8 cellular contexts compared by ENCODE assay signal in genomic region chr2:30421551-30422436, GRCh38. TPM values are rescaled to one million over a fixed set of nuclear protein-coding genes. Genes with fewer than 3 reads are reported as not detected.
DNase-seq lines count a peak whose midpoint lies in the region; ATAC-seq and TF ChIP-seq lines count a peak whose summit lies in the region.

No MANE protein-coding gene starts in this region.

- CTCF ChIA-PET in Calu3 (lab: Charles Lee): interaction anchor here (1.0 kb wide), 1 partner anchor 290 kb away, joined by 3 read pairs; no protein-coding TSS in a partner anchor
- CTCF ChIA-PET in SK-N-SH (lab: Yijun Ruan, JAX): interaction anchor here (0.7 to 3.2 kb wide), 16 partner anchors 9 to 288 kb away, joined by 3 to 12 read pairs (median 4); partner anchors contain the start of gene LBH

- peaks cover 8% of the 10 kb centered on the region for H3F3A ChIP-seq in SK-N-SH (replicated peaks; ENCODE audit: insufficient read depth)

- intact Hi-C loops in Calu3 (cut with micrococcal nuclease; ENCODE audit: unreplicated experiment): no loop called here

- H2AFZ ChIP-seq in SK-N-SH (ENCODE audit: low read depth): peak overlapping the region; percentile 84

- 15% methylated on average over 11 of the region's 11 CpGs for WGBS in SK-N-SH (ENCODE audit: low lambda C conversion rate)

- ATAC-seq in HG02588 (IDR thresholded peaks at IDR 0.05; ENCODE audit: unreplicated experiment) (peak; percentile 10), HG02981 (IDR thresholded peaks at IDR 0.05; ENCODE audit: unreplicated experiment) (no peak), HG03280 (IDR thresholded peaks at IDR 0.05; ENCODE audit: unreplicated experiment) (no peak)

- no peaks in the 10 kb centered on the region for H3K36me3 Mint-ChIP-seq in Calu3 (ENCODE audit: insufficient read depth, unreplicated experiment)

- peaks cover 19% of the 10 kb centered on the region for H3K4me1 Mint-ChIP-seq in Calu3 (ENCODE audit: low read depth, unreplicated experiment)

- BruUV-seq in Calu3 (replicated peaks; lab: Mats Ljungman, UMichigan): no TSS peak

- peak in 1 of 2 experiments; percentile 69; a peak in 2 of 4 replicates for TF ChIP-seq EP300 in SK-N-SH (IDR thresholded peaks at IDR 0.05; ENCODE audit: borderline replicate concordance in 1 of 2, low read depth in 1 of 2, low read length in 1 of 2)

- H3K9ac ChIP-seq in SK-N-SH: peak overlapping the region; percentile 27; the same call in 1 of the 2 replicates

- TF ChIP-seq CTCF in Calu3 (IDR thresholded peaks at IDR 0.05; ENCODE audit: unreplicated experiment) (no peak), SK-N-SH (IDR thresholded peaks at IDR 0.05) (no peak)

- peak overlapping the region; percentile 72 for H3K4me2 ChIP-seq in SK-N-SH

- H3K4me3 Mint-ChIP-seq in Calu3 (ENCODE audit: low read depth, unreplicated experiment): no peak overlapping the region

- TF ChIP-seq RAD21 in SK-N-SH (IDR thresholded peaks at IDR 0.05; ENCODE audit: low read length): peak; percentile 48

- no peaks in the 10 kb centered on the region for H3K9me3 ChIP-seq in SK-N-SH

- DNase-seq in Calu3 (no peak), SK-N-SH (peak; percentile 88), caudate nucleus (lab: John Stamatoyannopoulos, UW) (peak in 4 of 61 donors; percentile 11 to 25 (median 23)), myocyte (ENCODE audit: low read depth) (peak; percentile 58), NCI-H128 (lab: John Stamatoyannopoulos, UW; ENCODE audit: unreplicated experiment) (no peak)

- H3K27ac ChIP-seq in SK-N-SH (ENCODE audit: low read depth in 2 of 2, low read length in 1 of 2) (peak overlapping the region; percentile 76 to 94), caudate nucleus (ENCODE audit: low read depth, low read length) (peak overlapping the region; percentile 58)

- peak overlapping the region in 1 of 2 experiments; percentile 23; a peak in 1 of 4 replicates for H3K4me3 ChIP-seq in SK-N-SH (ENCODE audit: low read depth in 2 of 2, low read length in 1 of 2)

- H3K27me3 Mint-ChIP-seq in Calu3 (ENCODE audit: unreplicated experiment): no peaks in the 10 kb centered on the region

- no peaks in the 10 kb centered on the region for H3K9me3 Mint-ChIP-seq in Calu3 (ENCODE audit: low read depth, unreplicated experiment)

- H3K9me2 ChIP-seq in SK-N-SH: no peaks in the 10 kb centered on the region

- no peaks in the 10 kb centered on the region for H3K36me3 ChIP-seq in SK-N-SH (replicated peaks in 1 of 2; ENCODE audit: control insufficient read depth in 1 of 2, insufficient read depth in 2 of 2, low read length in 1 of 2)

- peaks cover 20 to 24% of the 10 kb centered on the region in 2 experiments; a peak in 3 of 4 replicates for H3K4me1 ChIP-seq in SK-N-SH (ENCODE audit: control insufficient read depth in 1 of 2, insufficient read depth in 2 of 2, low read depth in 1 of 2, low read length in 1 of 2)

- no peaks in the 10 kb centered on the region for H4K20me1 ChIP-seq in SK-N-SH (ENCODE audit: insufficient read depth)

- no peaks in the 10 kb centered on the region for H3K27me3 ChIP-seq in SK-N-SH (ENCODE audit: insufficient read depth)

- peak overlapping the region; percentile 14 for H3K27ac Mint-ChIP-seq in Calu3 (ENCODE audit: unreplicated experiment)

- H3K79me2 ChIP-seq in SK-N-SH (ENCODE audit: insufficient read depth): no peaks in the 10 kb centered on the region

- POLR2A ChIA-PET in SK-N-SH (lab: Yijun Ruan, JAX): interaction anchor here (0.8 to 2.5 kb wide), 11 partner anchors 9 to 813 kb away, joined by 3 to 19 read pairs (median 4); partner anchors contain the start of genes EHD3, LBH and LCLAT1

TF ChIP-seq in SK-N-SH, 30 proteins besides CTCF, POLR2A, EP300 and RAD21 (continues in another document):
- TF ChIP-seq GATA2 (CRISPR knock-in tag; IDR thresholded peaks at IDR 0.05) (peak; percentile 10; the same call in 1 of the 2 replicates), SMC3 (IDR thresholded peaks at IDR 0.05; ENCODE audit: low read depth, low read length) (no peak), NFIC (IDR thresholded peaks at IDR 0.05; ENCODE audit: borderline replicate concordance) (no peak), MEF2A (IDR thresholded peaks at IDR 0.05; ENCODE audit: borderline replicate concordance, low read depth) (no peak), EZH2phosphoT487 (IDR thresholded peaks at IDR 0.05; ENCODE audit: borderline replicate concordance, low read depth) (no peak), GABPA (IDR thresholded peaks at IDR 0.05; ENCODE audit: low read depth) (no peak), POLR2AphosphoS5 (IDR thresholded peaks at IDR 0.05; ENCODE audit: low read depth, low read length) (no peak), TCF12 (IDR thresholded peaks at IDR 0.05) (peak; percentile 53; the same call in 1 of the 2 replicates), REST (IDR thresholded peaks at IDR 0.05; ENCODE audit: low read depth, low read length) (no peak), MXI1 (IDR thresholded peaks at IDR 0.05; ENCODE audit: low read depth, low read length) (no peak; the same call in 1 of the 2 replicates), FOXJ3 (CRISPR knock-in tag; IDR thresholded peaks at IDR 0.05) (peak; percentile 72), CHD2 (IDR thresholded peaks at IDR 0.05; ENCODE audit: low read length, partially characterized antibody) (peak; percentile 39), JUND (IDR thresholded peaks at IDR 0.05) (0 out of 2 replicates have a peak, but pooled peaks have one; percentile 4), RFX5 (IDR thresholded peaks at IDR 0.05; ENCODE audit: low read length) (no peak; the same call in 1 of the 2 replicates), NRF1 (IDR thresholded peaks at IDR 0.05; ENCODE audit: low read depth, low read length) (no peak), RCOR1 (IDR thresholded peaks at IDR 0.05; ENCODE audit: low read length) (peak; percentile 66), TEAD4 (IDR thresholded peaks at IDR 0.05; ENCODE audit: borderline replicate concordance, insufficient read depth) (no peak), YY1 (IDR thresholded peaks at IDR 0.05; ENCODE audit: low read depth) (0 out of 2 replicates have a peak, but pooled peaks have one; percentile 22), USF1 (IDR thresholded peaks at IDR 0.05; ENCODE audit: borderline replicate concordance, low read depth) (no peak), SIN3A (IDR thresholded peaks at IDR 0.05; ENCODE audit: borderline replicate concordance, low read depth, low read length) (no peak), MAX (IDR thresholded peaks at IDR 0.05; ENCODE audit: low read depth) (no peak), FOSL2 (IDR thresholded peaks at IDR 0.05; ENCODE audit: borderline replicate concordance, low read depth) (no peak), TAF1 (IDR thresholded peaks at IDR 0.05; ENCODE audit: borderline replicate concordance, low read depth, low read length) (no peak), ELF1 (IDR thresholded peaks at IDR 0.05) (no peak), RXRA (IDR thresholded peaks at IDR 0.05; ENCODE audit: borderline replicate concordance, low read depth) (no peak)
- TF ChIP-seq, protein P1, sequence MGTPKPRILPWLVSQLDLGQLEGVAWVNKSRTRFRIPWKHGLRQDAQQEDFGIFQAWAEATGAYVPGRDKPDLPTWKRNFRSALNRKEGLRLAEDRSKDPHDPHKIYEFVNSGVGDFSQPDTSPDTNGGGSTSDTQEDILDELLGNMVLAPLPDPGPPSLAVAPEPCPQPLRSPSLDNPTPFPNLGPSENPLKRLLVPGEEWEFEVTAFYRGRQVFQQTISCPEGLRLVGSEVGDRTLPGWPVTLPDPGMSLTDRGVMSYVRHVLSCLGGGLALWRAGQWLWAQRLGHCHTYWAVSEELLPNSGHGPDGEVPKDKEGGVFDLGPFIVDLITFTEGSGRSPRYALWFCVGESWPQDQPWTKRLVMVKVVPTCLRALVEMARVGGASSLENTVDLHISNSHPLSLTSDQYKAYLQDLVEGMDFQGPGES (IDR thresholded peaks at IDR 0.05; ENCODE audit: low read depth, low read length): no peak

RNA-seq across cellular contexts. Expression of gene LCLAT1, which starts 25.3 kb away (rescaled TPM):
- total RNA-seq in Calu3 (2022) (45.0 and 47.6 TPM in 2 replicates), myocyte (13.8 and 15.4 TPM in 2 replicates)
- 6.9 and 7.3 TPM in 2 replicates for polyA plus RNA-seq in SK-N-SH (2012; rRNA removed)
- polyA plus RNA-seq in SK-N-SH (2012; cell fraction: cytosol; rRNA removed): 9.2 and 9.5 TPM in 2 replicates
- polyA plus RNA-seq in SK-N-SH (2012; cell fraction: nucleus; rRNA removed): 2.7 and 5.2 TPM in 2 replicates
- polyA plus RNA-seq in myocyte (2012): 4.1 TPM

Comparison
In these comparisons a context has a peak if more than half of its experiments do, and no peak if none do; other contexts are left out.
1. DNase-seq: peak in SK-N-SH (single experiment) and myocyte (single experiment); none in Calu3 (single experiment) and NCI-H128 (single experiment).